ENCODE assay signal across 9 cellular contexts in the genomic region with DNA sequence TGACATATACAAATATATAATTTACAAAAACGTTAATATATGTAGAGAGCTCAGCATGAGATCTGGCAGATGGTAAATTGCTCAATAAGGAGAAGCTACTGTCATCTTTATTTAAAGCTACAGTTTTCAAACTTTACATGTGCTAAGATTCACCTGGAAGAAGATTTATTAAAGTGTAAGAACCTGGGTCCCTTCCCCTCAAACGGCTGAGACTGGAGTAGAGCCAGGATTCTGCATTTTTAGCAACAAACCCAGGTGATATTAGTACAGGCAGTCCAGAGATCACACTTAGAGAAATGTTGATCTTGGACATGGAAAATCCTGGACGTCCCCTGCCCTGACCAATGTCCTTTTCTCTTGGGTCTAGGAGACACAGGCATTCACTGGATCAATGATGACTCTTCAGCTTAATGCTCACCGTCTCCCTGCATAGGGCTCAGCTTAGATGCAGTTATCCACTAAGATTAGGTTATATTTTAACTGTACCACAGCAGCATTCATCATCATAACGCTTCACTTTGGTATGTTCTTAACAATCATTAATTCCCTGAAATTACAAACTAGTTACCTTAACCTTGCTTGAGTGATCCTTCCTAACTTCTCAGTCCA. TPM values are rescaled to one million over a fixed set of nuclear protein-coding genes. Genes with fewer than 3 reads are reported as not detected.
DNase-seq lines count a peak whose midpoint lies in the region; ATAC-seq, FAIRE-seq and TF ChIP-seq lines count a peak whose summit lies in the region.
"Had no signal": no experiment of that assay in that cellular context is flagged by ENCODE, and none has a peak within 500 bp of the region (broad histone marks: within the 10 kb centered on the region; RNA-seq: fewer than 3 reads in every experiment).

No MANE protein-coding gene starts in this region.

- peak overlapping the region; percentile 72 for H3K27ac Mint-ChIP-seq in T-helper 2 cell treated with Interferon-gamma antibody and Interleukin-4, amounts not matched to agents 5 μg/mL and 100 μg/mL, for 36 hours
- H3K27ac Mint-ChIP-seq in activated CD4-positive, alpha-beta memory T cell treated with anti-CD3 and anti-CD28 coated beads, Interleukin-2, amount 10 ng/mL, durations not matched to agents 7 days and 5 days = peak overlapping the region; percentile 77
- H3K27ac Mint-ChIP-seq in stimulated activated naive CD8-positive, alpha-beta T cell treated with anti-CD3 and anti-CD28 coated beads, Interleukin-15, Interleukin-2, amounts not matched to agents 100 ng/mL and 50 ng/mL, for 24 hours = peak overlapping the region; percentile 97

- no peak for TF ChIP-seq CTCF in kidney (IDR thresholded peaks at IDR 0.05; ENCODE audit: borderline replicate concordance, extremely low read depth, insufficient read depth)

- no peak for DNase-seq in T-helper 2 cell treated with Interferon-gamma antibody and Interleukin-4, amounts not matched to agents 5 μg/mL and 100 μg/mL, for 36 hours (ENCODE audit: low spot score)
- no peak for DNase-seq in T-helper 2 cell
- no peak for DNase-seq in activated CD4-positive, alpha-beta memory T cell treated with anti-CD3 and anti-CD28 coated beads, Interleukin-2, amount 10 ng/mL, durations not matched to agents 7 days and 5 days
- no peak for DNase-seq in kidney
- DNase-seq: NCI-H1092 had no signal

- peak; percentile 25 for FAIRE-seq in kidney (lab: Jason Lieb, UNC)

- intact Hi-C loops in kidney (cut with DNase I) = no loop called here

- no peaks in the 10 kb centered on the region for H3K27me3 Mint-ChIP-seq in T-helper 2 cell treated with Interferon-gamma antibody and Interleukin-4, amounts not matched to agents 5 μg/mL and 100 μg/mL, for 36 hours (ENCODE audit: low read depth)
- H3K27me3 Mint-ChIP-seq in activated CD4-positive, alpha-beta memory T cell treated with anti-CD3 and anti-CD28 coated beads, Interleukin-2, amount 10 ng/mL, durations not matched to agents 7 days and 5 days = no peaks in the 10 kb centered on the region
- H3K27me3 Mint-ChIP-seq in stimulated activated naive CD8-positive, alpha-beta T cell treated with anti-CD3 and anti-CD28 coated beads, Interleukin-15, Interleukin-2, amounts not matched to agents 100 ng/mL and 50 ng/mL, for 24 hours = no peaks in the 10 kb centered on the region

- peak overlapping the region; percentile 17 for H3K4me3 Mint-ChIP-seq in T-helper 2 cell treated with Interferon-gamma antibody and Interleukin-4, amounts not matched to agents 5 μg/mL and 100 μg/mL, for 36 hours
- H3K4me3 Mint-ChIP-seq in activated CD4-positive, alpha-beta memory T cell treated with anti-CD3 and anti-CD28 coated beads, Interleukin-2, amount 10 ng/mL, durations not matched to agents 7 days and 5 days = no peak overlapping the region
- peak overlapping the region; percentile 43 for H3K4me3 Mint-ChIP-seq in stimulated activated naive CD8-positive, alpha-beta T cell treated with anti-CD3 and anti-CD28 coated beads, Interleukin-15, Interleukin-2, amounts not matched to agents 100 ng/mL and 50 ng/mL, for 24 hours

- peaks cover 0 to 10% of the 10 kb centered on the region in 2 donors for H3K4me1 ChIP-seq in kidney (ENCODE audit: control insufficient read depth in 1 of 2, insufficient read depth in 1 of 2, low read depth in 1 of 2, low read length in 2 of 2)

- H3K4me1 Mint-ChIP-seq in T-helper 2 cell treated with Interferon-gamma antibody and Interleukin-4, amounts not matched to agents 5 μg/mL and 100 μg/mL, for 36 hours (ENCODE audit: low read depth) = peaks cover 44% of the 10 kb centered on the region
- peaks cover 54% of the 10 kb centered on the region for H3K4me1 Mint-ChIP-seq in activated CD4-positive, alpha-beta memory T cell treated with anti-CD3 and anti-CD28 coated beads, Interleukin-2, amount 10 ng/mL, durations not matched to agents 7 days and 5 days
- peaks cover 71% of the 10 kb centered on the region for H3K4me1 Mint-ChIP-seq in stimulated activated naive CD8-positive, alpha-beta T cell treated with anti-CD3 and anti-CD28 coated beads, Interleukin-15, Interleukin-2, amounts not matched to agents 100 ng/mL and 50 ng/mL, for 24 hours (ENCODE audit: low read depth)

- H3K9ac ChIP-seq in kidney (ENCODE audit: low read length in 2 of 2) = no peak overlapping the region

- POLR2A ChIA-PET in activated CD4-positive, alpha-beta memory T cell treated with anti-CD3 and anti-CD28 coated beads, Interleukin-2, amount 10 ng/mL, durations not matched to agents 7 days and 5 days (lab: Charles Lee) = interaction anchor here (0.8 to 7.7 kb wide), 11 partner anchors 10 to 162 kb away, joined by 3 to 165 read pairs (median 4); partner anchors contain the start of gene CDR2

- CTCF ChIA-PET in activated CD4-positive, alpha-beta memory T cell treated with anti-CD3 and anti-CD28 coated beads, Interleukin-2, amount 10 ng/mL, durations not matched to agents 7 days and 5 days (lab: Charles Lee) = interaction anchor here (1.1 kb wide), 1 partner anchor 33 kb away, joined by 3 read pairs; no protein-coding TSS in a partner anchor

- ATAC-seq in activated CD4-positive, CD25-positive, alpha-beta regulatory T cell treated with anti-CD3 and anti-CD28 coated beads, Interleukin-2, amount 50 U/mL, for 24 hours = no peak
- ATAC-seq in GM19463 (IDR thresholded peaks at IDR 0.05; ENCODE audit: unreplicated experiment) (no peak), GM19452 (IDR thresholded peaks at IDR 0.05; ENCODE audit: unreplicated experiment) (no peak)

- H3K4me3 ChIP-seq in kidney (ENCODE audit: low read length in 2 of 2) = no peak overlapping the region

- H3K36me3 ChIP-seq in kidney (ENCODE audit: control insufficient read depth in 1 of 2, insufficient read depth in 2 of 2, low read length in 2 of 2) = peaks cover 2 to 6% of the 10 kb centered on the region in 2 donors

- peaks cover 53% of the 10 kb centered on the region for H3K36me3 Mint-ChIP-seq in T-helper 2 cell treated with Interferon-gamma antibody and Interleukin-4, amounts not matched to agents 5 μg/mL and 100 μg/mL, for 36 hours (ENCODE audit: low read depth)
- peaks cover 53% of the 10 kb centered on the region for H3K36me3 Mint-ChIP-seq in activated CD4-positive, alpha-beta memory T cell treated with anti-CD3 and anti-CD28 coated beads, Interleukin-2, amount 10 ng/mL, durations not matched to agents 7 days and 5 days (ENCODE audit: low read depth)
- H3K36me3 Mint-ChIP-seq in stimulated activated naive CD8-positive, alpha-beta T cell treated with anti-CD3 and anti-CD28 coated beads, Interleukin-15, Interleukin-2, amounts not matched to agents 100 ng/mL and 50 ng/mL, for 24 hours (ENCODE audit: low read depth) = peaks cover 60% of the 10 kb centered on the region

- peak overlapping the region; percentile 53 to 54 for H3K27ac ChIP-seq in kidney (ENCODE audit: low read depth in 2 of 2, low read length in 2 of 2)

- no peaks in the 10 kb centered on the region for H3K9me3 Mint-ChIP-seq in T-helper 2 cell treated with Interferon-gamma antibody and Interleukin-4, amounts not matched to agents 5 μg/mL and 100 μg/mL, for 36 hours
- H3K9me3 Mint-ChIP-seq in activated CD4-positive, alpha-beta memory T cell treated with anti-CD3 and anti-CD28 coated beads, Interleukin-2, amount 10 ng/mL, durations not matched to agents 7 days and 5 days = no peaks in the 10 kb centered on the region
- H3K9me3 Mint-ChIP-seq in stimulated activated naive CD8-positive, alpha-beta T cell treated with anti-CD3 and anti-CD28 coated beads, Interleukin-15, Interleukin-2, amounts not matched to agents 100 ng/mL and 50 ng/mL, for 24 hours = no peaks in the 10 kb centered on the region

- H3K9me3 ChIP-seq in kidney (ENCODE audit: control insufficient read depth in 1 of 2, low read length in 2 of 2) = no peaks in the 10 kb centered on the region

RNA-seq across cellular contexts. Expression of gene CDR2, which starts 20.4 kb away (rescaled TPM):
- total RNA-seq in activated CD4-positive, alpha-beta memory T cell treated with anti-CD3 and anti-CD28 coated beads, Interleukin-2, amount 10 ng/mL, durations not matched to agents 7 days and 5 days = 10 to 100 TPM; 43.1 to 43.9 TPM
- 29.6 TPM for total RNA-seq in kidney
- polyA plus RNA-seq in kidney (ENCODE audit: insufficient read depth, low read depth, low replicate concordance) = 14.4 TPM

RNA-seq across cellular contexts. Expression of gene POLR3E, which starts 56.8 kb away (rescaled TPM):
- 10 to 100 TPM; 50.7 TPM for total RNA-seq in activated CD4-positive, alpha-beta memory T cell treated with anti-CD3 and anti-CD28 coated beads, Interleukin-2, amount 10 ng/mL, durations not matched to agents 7 days and 5 days
- 41.4 TPM for total RNA-seq in kidney
- polyA plus RNA-seq in kidney (ENCODE audit: insufficient read depth, low read depth, low replicate concordance) = 21.3 TPM
